In genomic region chrX:41381685-41382084, GRCh38 we compare ENCODE assay signal across 1 cellular context.
TF ChIP-seq lines count a peak whose summit lies in the region.

No MANE protein-coding gene starts in this region.

TF ChIP-seq in HepG2, 621 proteins besides CTCF, POLR2A, EP300 and RAD21 (continued from another document and continues in another):
- TF ChIP-seq HNF1A (IDR thresholded peaks at IDR 0.05; ENCODE audit: low read depth) (no peak), HNF1A (CRISPR knock-in tag; IDR thresholded peaks at IDR 0.05; ENCODE audit: borderline replicate concordance) (no peak), ZBED4 (CRISPR knock-in tag; IDR thresholded peaks at IDR 0.05; ENCODE audit: borderline replicate concordance) (no peak; the same call in 1 of the 2 replicates), ZBTB25 (CRISPR knock-in tag; IDR thresholded peaks at IDR 0.05) (0 out of 2 replicates have a peak, but pooled peaks have one; percentile 28), ZNF317 (CRISPR knock-in tag; IDR thresholded peaks at IDR 0.05) (no peak), MIXL1 (CRISPR knock-in tag; IDR thresholded peaks at IDR 0.05) (0 out of 2 replicates have a peak, but pooled peaks have one; percentile 15), ZNF781 (CRISPR knock-in tag; IDR thresholded peaks at IDR 0.05; ENCODE audit: borderline replicate concordance, not compliant biosample characterization) (no peak), ZNF572 (CRISPR knock-in tag; IDR thresholded peaks at IDR 0.05) (no peak), ZNF615 (CRISPR knock-in tag; IDR thresholded peaks at IDR 0.05; ENCODE audit: borderline replicate concordance) (no peak), RBFOX2 (IDR thresholded peaks at IDR 0.05; ENCODE audit: low read depth, low read length) (no peak), ZNF230 (CRISPR knock-in tag; IDR thresholded peaks at IDR 0.05) (no peak), ZNF234 (CRISPR knock-in tag; conservative IDR thresholded peaks at IDR 0.05) (no peak), TFDP1 (CRISPR knock-in tag; IDR thresholded peaks at IDR 0.05; ENCODE audit: borderline replicate concordance) (no peak), SNAI1 (CRISPR knock-in tag; IDR thresholded peaks at IDR 0.05; ENCODE audit: borderline replicate concordance) (no peak), SIX1 (CRISPR knock-in tag; IDR thresholded peaks at IDR 0.05; ENCODE audit: borderline replicate concordance) (no peak; the same call in 1 of the 2 replicates), ELF3 (CRISPR knock-in tag; IDR thresholded peaks at IDR 0.05) (peak; percentile 73), SCMH1 (CRISPR knock-in tag; IDR thresholded peaks at IDR 0.05; ENCODE audit: borderline replicate concordance) (no peak), NAIF1 (CRISPR knock-in tag; IDR thresholded peaks at IDR 0.05; ENCODE audit: borderline replicate concordance) (no peak), DRAP1 (CRISPR knock-in tag; IDR thresholded peaks at IDR 0.05) (peak; percentile 34; the same call in 1 of the 2 replicates), GPN1 (CRISPR knock-in tag; IDR thresholded peaks at IDR 0.05; ENCODE audit: borderline replicate concordance) (no peak), HHEX (CRISPR knock-in tag; IDR thresholded peaks at IDR 0.05) (no peak), PRDM4 (CRISPR knock-in tag; IDR thresholded peaks at IDR 0.05; ENCODE audit: borderline replicate concordance) (no peak), ZNF687 (CRISPR knock-in tag; IDR thresholded peaks at IDR 0.05) (peak; percentile 49), ZNF280D (CRISPR knock-in tag; IDR thresholded peaks at IDR 0.05) (no peak), SP1 (IDR thresholded peaks at IDR 0.05) (no peak), SP1 (CRISPR knock-in tag; IDR thresholded peaks at IDR 0.05) (no peak), ISL2 (CRISPR knock-in tag; IDR thresholded peaks at IDR 0.05) (peak; percentile 32; the same call in 1 of the 2 replicates), ZNF598 (CRISPR knock-in tag; IDR thresholded peaks at IDR 0.05; ENCODE audit: borderline replicate concordance) (no peak), ZNF746 (CRISPR knock-in tag; IDR thresholded peaks at IDR 0.05) (no peak), MAFF (IDR thresholded peaks at IDR 0.05; ENCODE audit: low read depth, low read length) (no peak), KMT2A (CRISPR knock-in tag; IDR thresholded peaks at IDR 0.05) (no peak), RNF219 (CRISPR knock-in tag; IDR thresholded peaks at IDR 0.05) (no peak), JARID2 (CRISPR knock-in tag; IDR thresholded peaks at IDR 0.05; ENCODE audit: insufficient replicate concordance) (no peak), PRMT3 (CRISPR knock-in tag; IDR thresholded peaks at IDR 0.05; ENCODE audit: borderline replicate concordance, low read depth) (no peak), ZNF292 (CRISPR knock-in tag; IDR thresholded peaks at IDR 0.05; ENCODE audit: borderline replicate concordance, low read depth) (no peak)
